Comparison of ENCODE assay signal across 8 cellular contexts in the genomic region with DNA sequence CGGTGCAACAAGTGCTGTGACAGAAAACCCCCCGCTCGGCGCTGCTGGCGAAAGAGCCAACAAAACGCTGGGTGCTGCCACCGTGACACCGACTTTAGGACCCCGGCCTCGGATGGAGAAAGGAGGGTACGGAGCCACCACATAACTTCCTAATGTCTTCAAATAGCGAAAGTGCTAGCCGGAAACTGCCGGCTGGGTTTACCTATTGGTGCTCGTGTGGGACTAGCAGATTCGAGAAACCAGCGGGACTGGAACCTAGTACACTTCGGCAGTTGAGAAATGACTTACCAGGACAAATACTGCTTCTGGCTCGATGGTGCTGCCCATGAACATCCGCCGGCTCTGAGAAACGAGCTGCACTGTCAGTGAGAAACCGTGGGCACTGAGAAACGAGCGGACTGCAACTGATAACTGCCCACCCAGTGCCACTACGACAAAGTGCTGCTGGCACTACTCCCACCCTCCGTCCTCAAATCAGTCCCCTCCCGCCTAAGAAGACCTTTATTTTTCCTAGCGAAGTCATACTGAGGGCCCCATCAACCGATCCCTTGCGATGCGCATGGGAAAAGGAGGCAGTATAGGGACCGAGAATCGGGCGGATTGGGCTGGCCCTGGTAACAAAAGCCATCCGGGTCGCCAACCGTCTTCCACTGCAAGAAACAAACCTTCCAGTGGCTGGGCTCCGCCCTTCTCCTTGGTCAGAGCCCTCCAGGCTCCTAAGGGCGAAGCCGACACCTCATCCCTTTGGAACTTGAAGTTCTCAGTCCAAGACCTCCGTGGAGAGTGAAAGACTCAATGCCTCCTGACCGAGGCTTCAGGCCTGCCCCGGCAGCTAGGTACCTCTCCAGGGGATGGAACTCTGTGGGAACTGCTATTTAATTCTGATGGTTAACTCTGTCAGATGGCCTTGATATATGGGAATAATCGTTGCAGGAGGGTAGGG. TPM values are rescaled to one million over a fixed set of nuclear protein-coding genes. Genes with fewer than 3 reads are reported as not detected.
DNase-seq lines count a peak whose midpoint lies in the region; ATAC-seq, FAIRE-seq and TF ChIP-seq lines count a peak whose summit lies in the region.

No MANE protein-coding gene starts in this region.

- TF ChIP-seq POLR2A in GM10847 (IDR thresholded peaks at IDR 0.05; ENCODE audit: extremely low read depth, insufficient read length): peak; percentile 31

- intact Hi-C loops in left ventricle myocardium superior (cut with micrococcal nuclease): no loop called here

- ATAC-seq in HG02642 (IDR thresholded peaks at IDR 0.05; ENCODE audit: poor library complexity, unreplicated experiment) (peak; percentile 48), left ventricle myocardium superior (peak; percentile 77)

- FAIRE-seq in urothelium cell line (lab: Jason Lieb, UNC): no peak

- peak; percentile 70 for DNase-seq in NCI-H1436 (lab: John Stamatoyannopoulos, UW)
- DNase-seq in T follicular helper cell (ENCODE audit: low read depth): peak; percentile 80
- DNase-seq in amniotic stem cell (lab: John Stamatoyannopoulos, UW): peak; percentile 85
- peak; percentile 87 for DNase-seq in left ventricle myocardium superior
- peak; percentile 81 for DNase-seq in pulmonary artery endothelial cell (ENCODE audit: low read depth, low spot score)
- DNase-seq in urothelium cell line (ENCODE audit: low spot score): peak; percentile 71

RNA-seq across cellular contexts. Expression of a gene that starts 27.0 kb away (rescaled TPM):
- total RNA-seq in left ventricle myocardium superior (1.2 TPM), pulmonary artery endothelial cell (1.2 and 1.4 TPM in 2 replicates)

RNA-seq across cellular contexts. Expression of a gene that starts 53.6 kb away (rescaled TPM):
- total RNA-seq in left ventricle myocardium superior (14.5 TPM), pulmonary artery endothelial cell (28.5 and 32.1 TPM in 2 replicates)

Comparison
In these comparisons a context has a peak if more than half of its experiments do, and no peak if none do; other contexts are left out.
1. Peak in every context shown above with its lines: DNase-seq and ATAC-seq.